Comparison of ENCODE assay signal across 20 cellular contexts in genomic region chr13:30020726-30021312, GRCh38.
DNase-seq lines count a peak whose midpoint lies in the region; ATAC-seq and TF ChIP-seq lines count a peak whose summit lies in the region.
"Had no signal": no experiment of that assay in that cellular context is flagged by ENCODE, and none has a peak within 500 bp of the region (broad histone marks: within the 10 kb centered on the region; RNA-seq: fewer than 3 reads in every experiment).

No MANE protein-coding gene starts in this region.

- DNase-seq in GM23338 (ENCODE audit: low spot score) (no peak), RWPE1 (ENCODE audit: low spot score) (peak; percentile 37), fibroblast of peridontal ligament (ENCODE audit: extremely low read depth) (peak; percentile 33), smooth muscle cell (lab: John Stamatoyannopoulos, UW; ENCODE audit: unreplicated experiment) (no peak), NCI-H524 treated with DMSO at 0.1 percent for 48 hours (lab: John Stamatoyannopoulos, UW) (no peak)
- DNase-seq in stimulated activated CD4-positive, alpha-beta T cell treated with anti-CD3 and anti-CD28 coated beads, Interleukin-2, amount 100 ng/mL, for 48 hours, result no peak
- DNase-seq: activated CD4-positive, alpha-beta T cell treated with anti-CD3 and anti-CD28 coated beads for 1 hour; activated CD8-positive, alpha-beta memory T cell treated with anti-CD3 and anti-CD28 coated beads, Interleukin-2, amount 10 ng/mL, durations not matched to agents 7 days and 5 days; activated gamma-delta T cell; DMS53; KBM-7; NCI-H2171; NK-92 treated with Interleukin-12 subunit alpha and Interleukin-12 subunit beta, amount 100 ng/mL, for 24 hours; right cardiac atrium; SHP77 treated with DMSO at 0.1 percent for 48 hours; stimulated activated CD4-positive, alpha-beta T cell treated with anti-CD3 and anti-CD28 coated beads, Interleukin-2, amount 100 ng/mL, for 24 hours had no signal

- no peak overlapping the region for H3K4me3 Mint-ChIP-seq in GM23338
- H3K4me3 Mint-ChIP-seq: activated CD8-positive, alpha-beta memory T cell treated with anti-CD3 and anti-CD28 coated beads, Interleukin-2, amount 10 ng/mL, durations not matched to agents 7 days and 5 days had no signal

- H3K4me2 ChIP-seq in GM23338 (no peak overlapping the region), smooth muscle cell (peak overlapping the region; percentile 31)

- H3K4me3 ChIP-seq in GM23338 (no peak overlapping the region), smooth muscle cell (no peak overlapping the region)
- H3K4me3 ChIP-seq: suprapubic skin had no signal

- peaks cover 29% of the 10 kb centered on the region for H3K4me1 Mint-ChIP-seq in GM23338

- ATAC-seq in GM23338 (no peak), GM21423 (IDR thresholded peaks at IDR 0.05; ENCODE audit: unreplicated experiment) (no peak)
- ATAC-seq: activated CD8-positive, alpha-beta memory T cell treated with anti-CD3 and anti-CD28 coated beads, Interleukin-2, amount 10 ng/mL, durations not matched to agents 7 days and 5 days had no signal

- H3K9ac ChIP-seq in smooth muscle cell (ENCODE audit: low read depth), result no peak overlapping the region

- H3K36me3 ChIP-seq in GM23338 (ENCODE audit: insufficient read depth) (no peaks in the 10 kb centered on the region), smooth muscle cell (ENCODE audit: low read depth) (no peaks in the 10 kb centered on the region)
- H3K36me3 ChIP-seq: neutrophil, suprapubic skin had no signal

- no peaks in the 10 kb centered on the region for H3K9me3 ChIP-seq in smooth muscle cell (replicated peaks; ENCODE audit: low read depth)
- H3K9me3 ChIP-seq: neutrophil, suprapubic skin had no signal

- POLR2A ChIA-PET in RWPE1 (lab: Yijun Ruan, JAX; ENCODE audit: low non-redundant PET), result interaction anchor here (0.7 kb wide), 1 partner anchor 547 kb away, joined by 3 read pairs; no protein-coding TSS in a partner anchor

- H3K79me2 ChIP-seq in GM23338 (replicated peaks; ENCODE audit: insufficient read depth) (no peaks in the 10 kb centered on the region), smooth muscle cell (ENCODE audit: low read depth) (no peaks in the 10 kb centered on the region)

- no peak overlapping the region for H2AFZ ChIP-seq in GM23338
- no peak overlapping the region for H2AFZ ChIP-seq in smooth muscle cell (ENCODE audit: low read depth)

- H3K27ac ChIP-seq in GM23338 (ENCODE audit: low read depth) (no peak overlapping the region), RWPE1 (no peak overlapping the region), smooth muscle cell (ENCODE audit: low read depth) (peak overlapping the region; percentile 71)
- H3K27ac ChIP-seq: C4-2B, neutrophil, suprapubic skin had no signal

- peaks cover 7% of the 10 kb centered on the region for H3K27me3 Mint-ChIP-seq in GM23338 (ENCODE audit: insufficient read depth, low read depth, poor library complexity)

- no peak overlapping the region for H3K27ac Mint-ChIP-seq in GM23338
- H3K27ac Mint-ChIP-seq: activated CD8-positive, alpha-beta memory T cell treated with anti-CD3 and anti-CD28 coated beads, Interleukin-2, amount 10 ng/mL, durations not matched to agents 7 days and 5 days had no signal

- H3K36me3 Mint-ChIP-seq in GM23338 (ENCODE audit: low read depth), result no peaks in the 10 kb centered on the region; the same call in 2 of the 3 replicates
- H3K36me3 Mint-ChIP-seq: activated CD8-positive, alpha-beta memory T cell treated with anti-CD3 and anti-CD28 coated beads, Interleukin-2, amount 10 ng/mL, durations not matched to agents 7 days and 5 days had no signal

- no peaks in the 10 kb centered on the region for H4K20me1 ChIP-seq in GM23338 (replicated peaks; ENCODE audit: insufficient read depth)
- no peaks in the 10 kb centered on the region for H4K20me1 ChIP-seq in smooth muscle cell (ENCODE audit: low read depth)

- WGBS in smooth muscle cell (ENCODE audit: low lambda C conversion rate), result 86% methylated on average over 4 of the region's 4 CpGs

- CTCF ChIA-PET in RWPE1 (lab: Yijun Ruan, JAX), result no interaction called here

- H3K9me2 ChIP-seq in GM23338 (ENCODE audit: insufficient read depth), result 0 out of 2 replicates have a peak, but pooled peaks cover 6% of the 10 kb centered on the region

- H3K27me3 ChIP-seq in GM23338 (ENCODE audit: insufficient read depth) (no peaks in the 10 kb centered on the region), smooth muscle cell (ENCODE audit: low read depth) (no peaks in the 10 kb centered on the region)
- H3K27me3 ChIP-seq: neutrophil, suprapubic skin had no signal

- no peaks in the 10 kb centered on the region for H3F3A ChIP-seq in GM23338 (replicated peaks; ENCODE audit: low read depth)
- no peaks in the 10 kb centered on the region for H3F3A ChIP-seq in smooth muscle cell (ENCODE audit: low read depth)

- H3K9me3 Mint-ChIP-seq in GM23338, result no peaks in the 10 kb centered on the region

- no peak for TF ChIP-seq CTCF in GM23338 (conservative IDR thresholded peaks at IDR 0.05; ENCODE audit: low read depth in 2 of 2)
- no peak for TF ChIP-seq CTCF in RWPE1 (conservative IDR thresholded peaks at IDR 0.05; ENCODE audit: low read depth)
- TF ChIP-seq CTCF in smooth muscle cell (IDR thresholded peaks at IDR 0.05; ENCODE audit: borderline replicate concordance, insufficient read depth, poor library complexity, severe bottlenecking), result no peak

- peaks cover 19% of the 10 kb centered on the region for H3K4me1 ChIP-seq in GM23338 (ENCODE audit: insufficient read depth)
- H3K4me1 ChIP-seq in smooth muscle cell (ENCODE audit: low read depth), result peaks cover 20% of the 10 kb centered on the region

TF ChIP-seq in GM23338, 12 proteins besides CTCF, POLR2A, EP300 and RAD21:
- TF ChIP-seq NANOG (IDR thresholded peaks at IDR 0.05; ENCODE audit: borderline replicate concordance), result no peak
- TF ChIP-seq, protein P1, sequence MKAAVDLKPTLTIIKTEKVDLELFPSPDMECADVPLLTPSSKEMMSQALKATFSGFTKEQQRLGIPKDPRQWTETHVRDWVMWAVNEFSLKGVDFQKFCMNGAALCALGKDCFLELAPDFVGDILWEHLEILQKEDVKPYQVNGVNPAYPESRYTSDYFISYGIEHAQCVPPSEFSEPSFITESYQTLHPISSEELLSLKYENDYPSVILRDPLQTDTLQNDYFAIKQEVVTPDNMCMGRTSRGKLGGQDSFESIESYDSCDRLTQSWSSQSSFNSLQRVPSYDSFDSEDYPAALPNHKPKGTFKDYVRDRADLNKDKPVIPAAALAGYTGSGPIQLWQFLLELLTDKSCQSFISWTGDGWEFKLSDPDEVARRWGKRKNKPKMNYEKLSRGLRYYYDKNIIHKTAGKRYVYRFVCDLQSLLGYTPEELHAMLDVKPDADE (IDR thresholded peaks at IDR 0.05), result no peak
- TF ChIP-seq ZNF331 (CRISPR knock-in tag; IDR thresholded peaks at IDR 0.05; ENCODE audit: low read depth), result no peak
- peak; percentile 52 for TF ChIP-seq REST (IDR thresholded peaks at IDR 0.05; ENCODE audit: unreplicated experiment)

Comparison
In these comparisons a context has a peak if more than half of its experiments do, and no peak if none do; other contexts are left out.
1. DNase-seq: peak in RWPE1 (single experiment) and fibroblast of peridontal ligament (single experiment); none in GM23338 (single experiment), smooth muscle cell (single experiment), NCI-H524 treated with DMSO at 0.1 percent for 48 hours (single experiment) and stimulated activated CD4-positive, alpha-beta T cell treated with anti-CD3 and anti-CD28 coated beads, Interleukin-2, amount 100 ng/mL, for 48 hours (0 of 2).